ENCODE assay signal across 1 cellular context in the genomic region with DNA sequence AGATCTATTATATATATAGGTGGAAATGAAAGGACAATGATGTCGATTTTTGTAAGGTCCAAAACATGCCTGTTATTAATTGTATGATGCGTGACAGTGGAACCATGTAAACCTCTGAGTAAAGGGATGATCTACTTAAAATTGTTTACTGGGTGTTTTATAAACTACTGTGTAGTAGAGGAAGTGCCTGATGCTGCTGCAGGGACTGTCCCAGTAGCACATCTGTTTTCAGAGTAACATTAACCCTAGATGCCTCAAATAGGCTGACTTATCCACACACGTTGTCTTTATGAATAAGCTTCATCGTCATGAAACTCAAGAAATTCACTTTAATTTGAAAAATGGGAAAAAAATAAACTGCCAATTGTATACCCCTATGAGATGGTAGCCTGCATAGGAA.
A peak's percentile ranks its signal among the peaks of the same experiment; 100 is the strongest.
TF ChIP-seq lines count a peak whose summit lies in the region.

No MANE protein-coding gene starts in this region.

TF ChIP-seq in GM12878, 131 proteins besides CTCF, POLR2A, EP300 and RAD21 (continued from another document):
- TF ChIP-seq, protein P1, sequence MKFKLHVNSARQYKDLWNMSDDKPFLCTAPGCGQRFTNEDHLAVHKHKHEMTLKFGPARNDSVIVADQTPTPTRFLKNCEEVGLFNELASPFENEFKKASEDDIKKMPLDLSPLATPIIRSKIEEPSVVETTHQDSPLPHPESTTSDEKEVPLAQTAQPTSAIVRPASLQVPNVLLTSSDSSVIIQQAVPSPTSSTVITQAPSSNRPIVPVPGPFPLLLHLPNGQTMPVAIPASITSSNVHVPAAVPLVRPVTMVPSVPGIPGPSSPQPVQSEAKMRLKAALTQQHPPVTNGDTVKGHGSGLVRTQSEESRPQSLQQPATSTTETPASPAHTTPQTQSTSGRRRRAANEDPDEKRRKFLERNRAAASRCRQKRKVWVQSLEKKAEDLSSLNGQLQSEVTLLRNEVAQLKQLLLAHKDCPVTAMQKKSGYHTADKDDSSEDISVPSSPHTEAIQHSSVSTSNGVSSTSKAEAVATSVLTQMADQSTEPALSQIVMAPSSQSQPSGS (IDR thresholded peaks at IDR 0.05; ENCODE audit: low read length), result peak; percentile 39; the same call in 1 of the 2 replicates
- TF ChIP-seq TCF3 (IDR thresholded peaks at IDR 0.05; ENCODE audit: borderline replicate concordance, insufficient read depth, low read depth, low read length) (no peak), ATF7 (IDR thresholded peaks at IDR 0.05; ENCODE audit: low read depth) (no peak)
- TF ChIP-seq, protein P2, sequence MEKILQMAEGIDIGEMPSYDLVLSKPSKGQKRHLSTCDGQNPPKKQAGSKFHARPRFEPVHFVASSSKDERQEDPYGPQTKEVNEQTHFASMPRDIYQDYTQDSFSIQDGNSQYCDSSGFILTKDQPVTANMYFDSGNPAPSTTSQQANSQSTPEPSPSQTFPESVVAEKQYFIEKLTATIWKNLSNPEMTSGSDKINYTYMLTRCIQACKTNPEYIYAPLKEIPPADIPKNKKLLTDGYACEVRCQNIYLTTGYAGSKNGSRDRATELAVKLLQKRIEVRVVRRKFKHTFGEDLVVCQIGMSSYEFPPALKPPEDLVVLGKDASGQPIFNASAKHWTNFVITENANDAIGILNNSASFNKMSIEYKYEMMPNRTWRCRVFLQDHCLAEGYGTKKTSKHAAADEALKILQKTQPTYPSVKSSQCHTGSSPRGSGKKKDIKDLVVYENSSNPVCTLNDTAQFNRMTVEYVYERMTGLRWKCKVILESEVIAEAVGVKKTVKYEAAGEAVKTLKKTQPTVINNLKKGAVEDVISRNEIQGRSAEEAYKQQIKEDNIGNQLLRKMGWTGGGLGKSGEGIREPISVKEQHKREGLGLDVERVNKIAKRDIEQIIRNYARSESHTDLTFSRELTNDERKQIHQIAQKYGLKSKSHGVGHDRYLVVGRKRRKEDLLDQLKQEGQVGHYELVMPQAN (conservative IDR thresholded peaks at IDR 0.05), result 0 out of 2 replicates have a peak, but pooled peaks have one; percentile 7
